ENCODE assay signal across 17 cellular contexts in the genomic region with DNA sequence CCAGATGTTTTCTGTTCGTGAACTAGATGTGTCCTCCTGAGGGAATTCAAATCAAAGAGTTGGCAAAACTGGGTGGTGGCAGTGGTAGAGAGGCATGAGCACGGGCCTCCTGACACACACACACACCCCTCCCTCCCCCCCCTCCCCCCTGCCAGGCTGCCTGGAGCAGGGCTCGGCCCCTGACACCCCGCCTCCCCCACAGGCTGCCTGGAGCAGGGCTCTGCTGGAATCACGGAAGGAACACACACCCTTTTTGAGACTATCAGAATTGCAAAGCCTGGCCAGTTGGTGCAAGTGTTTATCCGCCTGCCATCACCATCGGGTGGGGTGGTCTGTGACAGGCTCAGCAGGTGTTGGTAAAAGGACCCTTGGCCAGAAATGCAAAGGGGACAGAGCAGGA. TPM values are rescaled to one million over a fixed set of nuclear protein-coding genes. Genes with fewer than 3 reads are reported as not detected.
DNase-seq lines count a peak whose midpoint lies in the region; ATAC-seq and TF ChIP-seq lines count a peak whose summit lies in the region.
"Had no signal": no experiment of that assay in that cellular context is flagged by ENCODE, and none has a peak within 500 bp of the region (broad histone marks: within the 10 kb centered on the region; RNA-seq: fewer than 3 reads in every experiment).

No MANE protein-coding gene starts in this region.

- DNase-seq in H7, result peak; percentile 63
- no peak for DNase-seq in stimulated activated effector memory CD8-positive, alpha-beta T cell treated with anti-CD3 and anti-CD28 coated beads, Interleukin-12 subunit alpha, Interleukin-12 subunit beta, amount 100 ng/mL, for 72 hours (ENCODE audit: low spot score in 2 of 2)
- DNase-seq in progenitor cell of endocrine pancreas (ENCODE audit: low spot score, unreplicated experiment), result no peak
- DNase-seq in NCI-H345 treated with DMSO at 0.1 percent for 48 hours (lab: John Stamatoyannopoulos, UW; ENCODE audit: unreplicated experiment), result no peak
- DNase-seq in NCI-H1694 (lab: John Stamatoyannopoulos, UW), result no peak
- DNase-seq: ACHN; BE2C; CD4-positive, alpha-beta memory T cell; DMS79 treated with DMSO at 0.1 percent for 48 hours; NCI-H1048; NCI-H1436 treated with DMSO at 0.1 percent for 48 hours; NCI-H2081; NCI-H510A treated with DMSO at 0.1 percent for 48 hours; NCI-H82; PC-3 had no signal

- H3K9ac ChIP-seq in BLaER1, result no peak overlapping the region

- no peak for TF ChIP-seq CTCF in progenitor cell of endocrine pancreas (IDR thresholded peaks at IDR 0.05; ENCODE audit: unreplicated experiment)

- H3K27me3 Mint-ChIP-seq in progenitor cell of endocrine pancreas, result no peaks in the 10 kb centered on the region
- H3K27me3 Mint-ChIP-seq: CD4-positive, alpha-beta memory T cell had no signal

- H3K27me3 ChIP-seq in BLaER1 (no peaks in the 10 kb centered on the region), H7 (ENCODE audit: control insufficient read depth, insufficient read depth, low read length) (no peaks in the 10 kb centered on the region)
- H3K27me3 ChIP-seq: BE2C had no signal

- H3K27ac Mint-ChIP-seq in stimulated activated effector memory CD8-positive, alpha-beta T cell treated with anti-CD3 and anti-CD28 coated beads, Interleukin-12 subunit alpha, Interleukin-12 subunit beta, amount 100 ng/mL, for 72 hours, result peak overlapping the region; percentile 81
- H3K27ac Mint-ChIP-seq in progenitor cell of endocrine pancreas, result no peak overlapping the region

- H4K20me1 ChIP-seq in BLaER1, result peaks cover 35% of the 10 kb centered on the region; the same call in 1 of the 2 replicates

- H3K9me3 Mint-ChIP-seq in stimulated activated effector memory CD8-positive, alpha-beta T cell treated with anti-CD3 and anti-CD28 coated beads, Interleukin-12 subunit alpha, Interleukin-12 subunit beta, amount 100 ng/mL, for 72 hours, result no peaks in the 10 kb centered on the region
- H3K9me3 Mint-ChIP-seq in progenitor cell of endocrine pancreas (ENCODE audit: low read depth), result no peaks in the 10 kb centered on the region
- H3K9me3 Mint-ChIP-seq: CD4-positive, alpha-beta memory T cell had no signal

- H3K4me1 ChIP-seq in BLaER1, result peaks cover 11% of the 10 kb centered on the region

- H3K36me3 ChIP-seq in BLaER1 (peaks cover 84% of the 10 kb centered on the region), H7 (replicated peaks; ENCODE audit: control insufficient read depth, insufficient read depth, low read length) (no peaks in the 10 kb centered on the region; the same call in 1 of the 2 replicates)

- no peak overlapping the region for H3K4me3 ChIP-seq in BLaER1
- no peak overlapping the region for H3K4me3 ChIP-seq in H7 (ENCODE audit: insufficient read depth, low read depth, low read length)

- 0 out of 2 replicates have a peak overlapping the region, but pooled peaks have one; percentile 22 for H3K4me2 ChIP-seq in BLaER1

- H3K4me1 Mint-ChIP-seq in stimulated activated effector memory CD8-positive, alpha-beta T cell treated with anti-CD3 and anti-CD28 coated beads, Interleukin-12 subunit alpha, Interleukin-12 subunit beta, amount 100 ng/mL, for 72 hours, result peaks cover 20% of the 10 kb centered on the region
- peaks cover 19% of the 10 kb centered on the region for H3K4me1 Mint-ChIP-seq in progenitor cell of endocrine pancreas (ENCODE audit: low read depth)

- peaks cover 68% of the 10 kb centered on the region for H3K36me3 Mint-ChIP-seq in stimulated activated effector memory CD8-positive, alpha-beta T cell treated with anti-CD3 and anti-CD28 coated beads, Interleukin-12 subunit alpha, Interleukin-12 subunit beta, amount 100 ng/mL, for 72 hours
- H3K36me3 Mint-ChIP-seq in progenitor cell of endocrine pancreas (ENCODE audit: insufficient read depth), result peaks cover 5% of the 10 kb centered on the region

- no peak overlapping the region for H3K4me3 Mint-ChIP-seq in stimulated activated effector memory CD8-positive, alpha-beta T cell treated with anti-CD3 and anti-CD28 coated beads, Interleukin-12 subunit alpha, Interleukin-12 subunit beta, amount 100 ng/mL, for 72 hours
- H3K4me3 Mint-ChIP-seq in progenitor cell of endocrine pancreas (ENCODE audit: low read depth), result no peak overlapping the region
- H3K4me3 Mint-ChIP-seq: CD4-positive, alpha-beta memory T cell had no signal

- peak; percentile 55 for ATAC-seq in esophagus mucosa
- no peak for ATAC-seq in stimulated activated effector memory CD8-positive, alpha-beta T cell treated with anti-CD3 and anti-CD28 coated beads, Interleukin-12 subunit alpha, Interleukin-12 subunit beta, amount 100 ng/mL, for 72 hours
- ATAC-seq: PC-3 had no signal

- H3K27ac ChIP-seq in BLaER1, result no peak overlapping the region

- no peaks in the 10 kb centered on the region for H3K9me3 ChIP-seq in BLaER1
- H3K9me3 ChIP-seq: BE2C had no signal

RNA-seq across cellular contexts. Expression of gene FAM120B, which starts 59.0 kb away (rescaled TPM):
- total RNA-seq in H7 (2014; rRNA removed; shearing (Covaris generic)), result 7.2 and 9.4 TPM in 2 replicates
- 12.4 TPM for total RNA-seq in esophagus mucosa
- total RNA-seq in progenitor cell of endocrine pancreas, result 46.2 and 49.3 TPM in 2 replicates
